In the genomic region with DNA sequence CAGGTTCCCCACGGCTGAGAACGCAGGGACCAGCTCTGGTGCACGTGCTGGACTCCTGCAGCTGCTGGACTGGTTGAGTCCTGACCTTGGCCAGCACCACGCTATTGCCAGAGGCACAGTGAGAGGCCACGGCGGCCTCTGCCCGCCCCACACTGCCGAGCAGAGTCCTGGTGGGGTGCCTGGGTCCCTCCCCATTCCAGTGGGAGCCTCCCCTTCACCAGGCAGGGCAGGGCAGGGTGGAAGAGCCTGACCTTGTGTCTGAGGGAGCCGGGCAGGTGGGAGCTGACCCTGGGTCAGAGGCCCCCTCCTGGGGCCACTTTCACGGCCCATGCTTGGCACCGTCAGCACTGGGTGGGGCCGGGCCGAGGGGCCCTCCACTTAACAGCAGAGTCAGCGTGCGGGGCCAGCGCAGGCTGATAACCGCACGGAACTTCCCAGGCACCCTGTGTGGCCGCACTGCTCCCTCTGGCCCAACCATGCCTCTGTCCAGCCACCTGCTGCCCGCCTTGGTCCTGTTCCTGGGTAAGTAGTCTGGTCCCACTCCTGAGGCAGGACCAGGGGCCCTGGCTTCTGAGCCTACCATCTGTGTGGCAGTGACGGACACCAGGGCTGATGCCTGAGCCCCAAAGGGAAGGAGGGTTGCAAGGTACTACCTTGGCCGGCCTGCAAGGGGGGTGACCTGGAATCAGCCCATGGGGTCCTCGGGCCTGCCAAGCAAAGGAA, we compare ENCODE assay signal across 3 cellular contexts.
TF ChIP-seq lines count a peak whose summit lies in the region.

A gene (plus strand): TSS at position 406 of the 723 bp plus-strand sequence. CDS start 71 bp downstream, at position 477.

TF ChIP-seq in A549, 52 proteins besides CTCF, POLR2A, EP300 and RAD21:
- TF ChIP-seq, protein P1, sequence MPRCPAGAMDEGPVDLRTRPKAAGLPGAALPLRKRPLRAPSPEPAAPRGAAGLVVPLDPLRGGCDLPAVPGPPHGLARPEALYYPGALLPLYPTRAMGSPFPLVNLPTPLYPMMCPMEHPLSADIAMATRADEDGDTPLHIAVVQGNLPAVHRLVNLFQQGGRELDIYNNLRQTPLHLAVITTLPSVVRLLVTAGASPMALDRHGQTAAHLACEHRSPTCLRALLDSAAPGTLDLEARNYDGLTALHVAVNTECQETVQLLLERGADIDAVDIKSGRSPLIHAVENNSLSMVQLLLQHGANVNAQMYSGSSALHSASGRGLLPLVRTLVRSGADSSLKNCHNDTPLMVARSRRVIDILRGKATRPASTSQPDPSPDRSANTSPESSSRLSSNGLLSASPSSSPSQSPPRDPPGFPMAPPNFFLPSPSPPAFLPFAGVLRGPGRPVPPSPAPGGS (IDR thresholded peaks at IDR 0.05), result 0 out of 3 replicates have a peak, but pooled peaks have one; percentile 18
- TF ChIP-seq CHD2 (IDR thresholded peaks at IDR 0.05; ENCODE audit: low read length, partially characterized antibody), result no peak
- TF ChIP-seq, protein P2, sequence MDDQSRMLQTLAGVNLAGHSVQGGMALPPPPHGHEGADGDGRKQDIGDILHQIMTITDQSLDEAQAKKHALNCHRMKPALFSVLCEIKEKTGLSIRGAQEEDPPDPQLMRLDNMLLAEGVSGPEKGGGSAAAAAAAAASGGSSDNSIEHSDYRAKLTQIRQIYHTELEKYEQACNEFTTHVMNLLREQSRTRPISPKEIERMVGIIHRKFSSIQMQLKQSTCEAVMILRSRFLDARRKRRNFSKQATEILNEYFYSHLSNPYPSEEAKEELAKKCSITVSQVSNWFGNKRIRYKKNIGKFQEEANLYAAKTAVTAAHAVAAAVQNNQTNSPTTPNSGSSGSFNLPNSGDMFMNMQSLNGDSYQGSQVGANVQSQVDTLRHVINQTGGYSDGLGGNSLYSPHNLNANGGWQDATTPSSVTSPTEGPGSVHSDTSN (IDR thresholded peaks at IDR 0.05), result 0 out of 2 replicates have a peak, but pooled peaks have one; percentile 20
- TF ChIP-seq, protein P3, sequence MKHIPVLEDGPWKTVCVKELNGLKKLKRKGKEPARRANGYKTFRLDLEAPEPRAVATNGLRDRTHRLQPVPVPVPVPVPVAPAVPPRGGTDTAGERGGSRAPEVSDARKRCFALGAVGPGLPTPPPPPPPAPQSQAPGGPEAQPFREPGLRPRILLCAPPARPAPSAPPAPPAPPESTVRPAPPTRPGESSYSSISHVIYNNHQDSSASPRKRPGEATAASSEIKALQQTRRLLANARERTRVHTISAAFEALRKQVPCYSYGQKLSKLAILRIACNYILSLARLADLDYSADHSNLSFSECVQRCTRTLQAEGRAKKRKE (CRISPR knock-in tag; IDR thresholded peaks at IDR 0.05; ENCODE audit: low read depth), result no peak

TF ChIP-seq in IMR-90, 13 proteins besides CTCF, POLR2A, EP300 and RAD21:
- TF ChIP-seq RCOR1 (IDR thresholded peaks at IDR 0.05; ENCODE audit: insufficient replicate concordance, low read length) (no peak), MXI1 (IDR thresholded peaks at IDR 0.05; ENCODE audit: borderline replicate concordance, low read depth, low read length) (no peak), CHD1 (IDR thresholded peaks at IDR 0.05; ENCODE audit: low read depth, low read length) (no peak), BHLHE40 (IDR thresholded peaks at IDR 0.05; ENCODE audit: low read depth, low read length) (no peak), FOS (IDR thresholded peaks at IDR 0.05; ENCODE audit: low read depth, low read length) (no peak)

TF ChIP-seq in H1, 55 proteins besides CTCF, POLR2A, EP300 and RAD21:
- TF ChIP-seq POLR2AphosphoS5 (IDR thresholded peaks at IDR 0.05; ENCODE audit: low read depth, low read length), result 0 out of 2 replicates have a peak, but pooled peaks have one; percentile 45
- TF ChIP-seq, protein P4, sequence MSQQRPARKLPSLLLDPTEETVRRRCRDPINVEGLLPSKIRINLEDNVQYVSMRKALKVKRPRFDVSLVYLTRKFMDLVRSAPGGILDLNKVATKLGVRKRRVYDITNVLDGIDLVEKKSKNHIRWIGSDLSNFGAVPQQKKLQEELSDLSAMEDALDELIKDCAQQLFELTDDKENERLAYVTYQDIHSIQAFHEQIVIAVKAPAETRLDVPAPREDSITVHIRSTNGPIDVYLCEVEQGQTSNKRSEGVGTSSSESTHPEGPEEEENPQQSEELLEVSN (IDR thresholded peaks at IDR 0.05), result no peak
